ENCODE assay signal across 13 cellular contexts in genomic region chr17:17701112-17701511, GRCh38. TPM values are rescaled to one million over a fixed set of nuclear protein-coding genes. Genes with fewer than 3 reads are reported as not detected.
DNase-seq lines count a peak whose midpoint lies in the region; ATAC-seq and TF ChIP-seq lines count a peak whose summit lies in the region.
"Had no signal": no experiment of that assay in that cellular context is flagged by ENCODE, and none has a peak within 500 bp of the region (broad histone marks: within the 10 kb centered on the region; RNA-seq: fewer than 3 reads in every experiment).

No MANE protein-coding gene starts in this region.

- H3K79me2 ChIP-seq in GM23338 (replicated peaks; ENCODE audit: insufficient read depth) (no peaks in the 10 kb centered on the region), GM23248 (ENCODE audit: insufficient read depth) (peaks cover 99% of the 10 kb centered on the region)

- peak overlapping the region; percentile 53 for H3K4me3 Mint-ChIP-seq in GM23338
- H3K4me3 Mint-ChIP-seq in brain, result peak overlapping the region; percentile 49 to 79 (median 71)
- H3K4me3 Mint-ChIP-seq in immature natural killer cell, result peak overlapping the region in 3 of 5 donors; percentile 21 to 40 (median 39)
- peak overlapping the region; percentile 52 to 70 for H3K4me3 Mint-ChIP-seq in stimulated activated naive B cell treated with anti-CD40 and anti-IgM and Interleukin-4, amounts not matched to agents 10 μg/mL and 1 μg/mL and 100 μg/mL, for 72 hours
- H3K4me3 Mint-ChIP-seq in activated T-helper 1 cell treated with anti-CD3 and anti-CD28 coated beads, Interleukin-12 subunit alpha, Interleukin-12 subunit beta, Interleukin-2, Interleukin-4 antibody, amounts not matched to agents 30 ng/mL and 10 ng/mL and 1 ng/mL, durations not matched to agents 14 hours and 24 hours and 36 hours, result no peak overlapping the region

- H3K27ac Mint-ChIP-seq in GM23338 (no peak overlapping the region), brain (peak overlapping the region; percentile 79 to 96 (median 90)), immature natural killer cell (no peak overlapping the region)
- peak overlapping the region; percentile 42 for H3K27ac Mint-ChIP-seq in stimulated activated naive B cell treated with anti-CD40 and anti-IgM and Interleukin-4, amounts not matched to agents 10 μg/mL and 1 μg/mL and 100 μg/mL, for 72 hours
- no peak overlapping the region for H3K27ac Mint-ChIP-seq in activated T-helper 1 cell treated with anti-CD3 and anti-CD28 coated beads, Interleukin-12 subunit alpha, Interleukin-12 subunit beta, Interleukin-2, Interleukin-4 antibody, amounts not matched to agents 30 ng/mL and 10 ng/mL and 1 ng/mL, durations not matched to agents 14 hours and 24 hours and 36 hours

- no peak for DNase-seq in GM23338 (ENCODE audit: low spot score)
- DNase-seq in immature natural killer cell, result no peak
- DNase-seq in stimulated activated naive B cell treated with anti-CD40 and anti-IgM and Interleukin-4, amounts not matched to agents 10 μg/mL and 1 μg/mL and 100 μg/mL, for 72 hours, result no peak
- DNase-seq in activated T-helper 1 cell treated with anti-CD3 and anti-CD28 coated beads, Interleukin-12 subunit alpha, Interleukin-12 subunit beta, Interleukin-2, Interleukin-4 antibody, amounts not matched to agents 30 ng/mL and 10 ng/mL and 1 ng/mL, durations not matched to agents 14 hours and 24 hours and 36 hours (ENCODE audit: low spot score), result no peak
- DNase-seq in GM23248, result no peak
- DNase-seq in left ventricle myocardium superior, result no peak
- no peak for DNase-seq in DMS 273 treated with DMSO at 0.1 percent for 48 hours (lab: John Stamatoyannopoulos, UW)
- DNase-seq: activated gamma-delta T cell; effector CD4-positive, alpha-beta T cell; GOT3 had no signal

- no peaks in the 10 kb centered on the region for H3K9me3 ChIP-seq in GM23248 (ENCODE audit: low read depth)
- H3K9me3 ChIP-seq: ascending aorta, prostate gland had no signal

- no peak for TF ChIP-seq CTCF in GM23338 (conservative IDR thresholded peaks at IDR 0.05; ENCODE audit: low read depth in 2 of 2)
- no peak for TF ChIP-seq CTCF in brain (conservative IDR thresholded peaks at IDR 0.05)

- in situ Hi-C loops in GM23248 (cut with MboI), result no loop called here

- no peak overlapping the region for H3K27ac ChIP-seq in GM23338 (ENCODE audit: low read depth)
- no peak overlapping the region for H3K27ac ChIP-seq in GM23248

- peak overlapping the region; percentile 48; the same call in 1 of the 2 replicates for H3K4me3 ChIP-seq in GM23338
- no peak overlapping the region for H3K4me3 ChIP-seq in GM23248

- H3K27me3 ChIP-seq in GM23338 (ENCODE audit: insufficient read depth) (peaks cover 100% of the 10 kb centered on the region), GM23248 (replicated peaks; ENCODE audit: insufficient read depth) (no peaks in the 10 kb centered on the region)
- H3K27me3 ChIP-seq: ascending aorta had no signal

- H3K9me2 ChIP-seq in GM23338 (ENCODE audit: insufficient read depth) (no peaks in the 10 kb centered on the region), GM23248 (ENCODE audit: insufficient read depth) (no peaks in the 10 kb centered on the region)

- H2AFZ ChIP-seq in GM23338 (no peak overlapping the region), GM23248 (no peak overlapping the region)

- peak overlapping the region; percentile 76; the same call in 1 of the 2 replicates for H3K4me2 ChIP-seq in GM23338
- no peak overlapping the region for H3K4me2 ChIP-seq in GM23248 (ENCODE audit: unreplicated experiment)

- H3F3A ChIP-seq in GM23338 (replicated peaks; ENCODE audit: low read depth) (peaks cover 23% of the 10 kb centered on the region), GM23248 (ENCODE audit: insufficient read depth) (peaks cover 4% of the 10 kb centered on the region)

- H3K4me1 ChIP-seq in GM23338 (ENCODE audit: insufficient read depth), result peaks cover 48% of the 10 kb centered on the region
- H3K4me1 ChIP-seq in GM23248 (ENCODE audit: insufficient read depth), result peaks cover 19% of the 10 kb centered on the region

- H3K36me3 Mint-ChIP-seq in GM23338 (ENCODE audit: low read depth), result no peaks in the 10 kb centered on the region; the same call in 2 of the 3 replicates
- H3K36me3 Mint-ChIP-seq in brain, result peaks cover 14% of the 10 kb centered on the region
- H3K36me3 Mint-ChIP-seq in immature natural killer cell, result no peaks in the 10 kb centered on the region
- peaks cover 11 to 27% of the 10 kb centered on the region in 2 donors for H3K36me3 Mint-ChIP-seq in stimulated activated naive B cell treated with anti-CD40 and anti-IgM and Interleukin-4, amounts not matched to agents 10 μg/mL and 1 μg/mL and 100 μg/mL, for 72 hours
- H3K36me3 Mint-ChIP-seq in activated T-helper 1 cell treated with anti-CD3 and anti-CD28 coated beads, Interleukin-12 subunit alpha, Interleukin-12 subunit beta, Interleukin-2, Interleukin-4 antibody, amounts not matched to agents 30 ng/mL and 10 ng/mL and 1 ng/mL, durations not matched to agents 14 hours and 24 hours and 36 hours (ENCODE audit: low read depth), result peaks cover 3% of the 10 kb centered on the region

- no peaks in the 10 kb centered on the region for H3K36me3 ChIP-seq in GM23338 (ENCODE audit: insufficient read depth)
- H3K36me3 ChIP-seq in GM23248 (ENCODE audit: low read depth), result no peaks in the 10 kb centered on the region
- H3K36me3 ChIP-seq: ascending aorta, prostate gland had no signal

- intact Hi-C loops in activated T-helper 1 cell treated with anti-CD3 and anti-CD28 coated beads, Interleukin-12 subunit alpha, Interleukin-12 subunit beta, Interleukin-2, Interleukin-4 antibody, amounts not matched to agents 30 ng/mL and 10 ng/mL and 1 ng/mL, durations not matched to agents 14 hours and 24 hours and 36 hours (cut with micrococcal nuclease), result no loop called here
- intact Hi-C loops in left ventricle myocardium superior (cut with micrococcal nuclease), result no loop called here

- H3K9ac ChIP-seq in GM23248, result no peak overlapping the region

- H3K9me3 Mint-ChIP-seq in GM23338 (no peaks in the 10 kb centered on the region; the same call in 1 of the 3 replicates), brain (no peaks in the 10 kb centered on the region), immature natural killer cell (no peaks in the 10 kb centered on the region)
- no peaks in the 10 kb centered on the region for H3K9me3 Mint-ChIP-seq in stimulated activated naive B cell treated with anti-CD40 and anti-IgM and Interleukin-4, amounts not matched to agents 10 μg/mL and 1 μg/mL and 100 μg/mL, for 72 hours
- no peaks in the 10 kb centered on the region for H3K9me3 Mint-ChIP-seq in activated T-helper 1 cell treated with anti-CD3 and anti-CD28 coated beads, Interleukin-12 subunit alpha, Interleukin-12 subunit beta, Interleukin-2, Interleukin-4 antibody, amounts not matched to agents 30 ng/mL and 10 ng/mL and 1 ng/mL, durations not matched to agents 14 hours and 24 hours and 36 hours

- H3K27me3 Mint-ChIP-seq in GM23338 (ENCODE audit: insufficient read depth, low read depth, poor library complexity) (peaks cover 99% of the 10 kb centered on the region), brain (no peaks in the 10 kb centered on the region), immature natural killer cell (ENCODE audit: low read depth in 3 of 3) (peaks cover 2 to 5% (median 3%) of the 10 kb centered on the region in 3 donors)
- peaks cover 0 to 12% of the 10 kb centered on the region in 2 donors for H3K27me3 Mint-ChIP-seq in stimulated activated naive B cell treated with anti-CD40 and anti-IgM and Interleukin-4, amounts not matched to agents 10 μg/mL and 1 μg/mL and 100 μg/mL, for 72 hours
- H3K27me3 Mint-ChIP-seq in activated T-helper 1 cell treated with anti-CD3 and anti-CD28 coated beads, Interleukin-12 subunit alpha, Interleukin-12 subunit beta, Interleukin-2, Interleukin-4 antibody, amounts not matched to agents 30 ng/mL and 10 ng/mL and 1 ng/mL, durations not matched to agents 14 hours and 24 hours and 36 hours (ENCODE audit: insufficient read depth), result no peaks in the 10 kb centered on the region

- ATAC-seq in GM23338 (no peak), left ventricle myocardium superior (no peak)
- no peak for ATAC-seq in stimulated activated naive B cell treated with anti-CD40 and anti-IgM and Interleukin-4, amounts not matched to agents 10 μg/mL and 1 μg/mL and 100 μg/mL, for 72 hours (replicated peaks)

- H4K20me1 ChIP-seq in GM23338 (replicated peaks; ENCODE audit: insufficient read depth) (peaks cover 27% of the 10 kb centered on the region), GM23248 (ENCODE audit: insufficient read depth) (no peaks in the 10 kb centered on the region)

- 74 to 80% methylated on average over 2 of the region's 2 CpGs for WGBS in GM23248 (ENCODE audit: low coverage in 1 of 2, low lambda C conversion rate in 2 of 2, missing lambda C conversion rate in 2 of 2), 2 experiments

- H3K4me1 Mint-ChIP-seq in GM23338 (peaks cover 55% of the 10 kb centered on the region), brain (peaks cover 78% of the 10 kb centered on the region), immature natural killer cell (peaks cover 27 to 34% of the 10 kb centered on the region in 2 donors)
- peaks cover 30 to 53% of the 10 kb centered on the region in 2 donors for H3K4me1 Mint-ChIP-seq in stimulated activated naive B cell treated with anti-CD40 and anti-IgM and Interleukin-4, amounts not matched to agents 10 μg/mL and 1 μg/mL and 100 μg/mL, for 72 hours
- H3K4me1 Mint-ChIP-seq in activated T-helper 1 cell treated with anti-CD3 and anti-CD28 coated beads, Interleukin-12 subunit alpha, Interleukin-12 subunit beta, Interleukin-2, Interleukin-4 antibody, amounts not matched to agents 30 ng/mL and 10 ng/mL and 1 ng/mL, durations not matched to agents 14 hours and 24 hours and 36 hours (ENCODE audit: low read depth), result peaks cover 22% of the 10 kb centered on the region

TF ChIP-seq in GM23338, 12 proteins besides CTCF, POLR2A, EP300 and RAD21 (continues in another document):
- TF ChIP-seq EZH2 (IDR thresholded peaks at IDR 0.05; ENCODE audit: low read depth, unreplicated experiment), result peak; percentile 56
- no peak for TF ChIP-seq ZNF114 (CRISPR knock-in tag; IDR thresholded peaks at IDR 0.05)
- TF ChIP-seq EZH2phosphoT487 (IDR thresholded peaks at IDR 0.05; ENCODE audit: unreplicated experiment), result no peak
- no peak for TF ChIP-seq JUNB (IDR thresholded peaks at IDR 0.05; ENCODE audit: unreplicated experiment)

RNA-seq across cellular contexts. Expression of gene RAI1, which starts 19.9 kb away (rescaled TPM):
- 0.87 and 2.1 TPM in 2 replicates for total RNA-seq in GM23338 (2014; rRNA removed; shearing (Covaris generic))
- polyA plus RNA-seq in GM23338 (2016; fragmentation: Nextera tagmentation; extraction: Ambion mirVana), result 0.75 and 0.89 TPM in 2 replicates
- polyA plus RNA-seq in brain (ENCODE audit: insufficient read depth, low read depth, low replicate concordance), result 22.1 TPM
- 1 to 10 TPM; 1.5 to 6.2 (median 2.0) TPM for polyA plus RNA-seq in immature natural killer cell
- total RNA-seq in activated T-helper 1 cell treated with anti-CD3 and anti-CD28 coated beads, Interleukin-12 subunit alpha, Interleukin-12 subunit beta, Interleukin-2, Interleukin-4 antibody, amounts not matched to agents 30 ng/mL and 10 ng/mL and 1 ng/mL, durations not matched to agents 14 hours and 24 hours and 36 hours, result 31.1 and 32.3 TPM in 2 replicates
- total RNA-seq in GM23248 (2014; rRNA removed; shearing (Covaris generic)), result 9.1 and 17.8 TPM in 2 replicates
- polyA plus RNA-seq in GM23248 (2016; fragmentation: Nextera tagmentation; extraction: Ambion mirVana), result 4.4 and 5.2 TPM in 2 replicates
- 30.1 TPM for total RNA-seq in left ventricle myocardium superior

Comparison
In these comparisons a context has a peak if more than half of its experiments do, and no peak if none do; other contexts are left out.
1. H3K27ac Mint-ChIP-seq: peak in brain (5 of 5) and stimulated activated naive B cell treated with anti-CD40 and anti-IgM and Interleukin-4, amounts not matched to agents 10 μg/mL and 1 μg/mL and 100 μg/mL, for 72 hours (single experiment); none in GM23338 (single experiment), immature natural killer cell (0 of 6) and activated T-helper 1 cell treated with anti-CD3 and anti-CD28 coated beads, Interleukin-12 subunit alpha, Interleukin-12 subunit beta, Interleukin-2, Interleukin-4 antibody, amounts not matched to agents 30 ng/mL and 10 ng/mL and 1 ng/mL, durations not matched to agents 14 hours and 24 hours and 36 hours (single experiment).